Comparison of ENCODE assay signal across 8 cellular contexts in genomic region chr3:107599755-107600122, GRCh38.
DNase-seq lines count a peak whose midpoint lies in the region; ATAC-seq and TF ChIP-seq lines count a peak whose summit lies in the region.

No MANE protein-coding gene starts in this region.

- no peaks in the 10 kb centered on the region for H3K9me3 Mint-ChIP-seq in central memory CD8-positive, alpha-beta T cell
- peaks cover 0 to 2% (median 0%) of the 10 kb centered on the region in 7 donors for H3K9me3 Mint-ChIP-seq in naive B cell

- H3K27ac Mint-ChIP-seq in central memory CD8-positive, alpha-beta T cell (ENCODE audit: low read depth), result peak overlapping the region; percentile 78
- H3K27ac Mint-ChIP-seq in naive B cell, result peak overlapping the region; percentile 7 to 92 (median 69)

- H3K4me3 Mint-ChIP-seq in central memory CD8-positive, alpha-beta T cell, result peak overlapping the region; percentile 73
- peak overlapping the region; percentile 63 to 91 (median 81) for H3K4me3 Mint-ChIP-seq in naive B cell

- peak; percentile 5 for ATAC-seq in HG03521 (IDR thresholded peaks at IDR 0.05; ENCODE audit: unreplicated experiment)
- no peak for ATAC-seq in central memory CD8-positive, alpha-beta T cell (replicated peaks; ENCODE audit: extremely low read depth, poor library complexity, severe bottlenecking)
- ATAC-seq in naive B cell (ENCODE audit: low read depth in 2 of 2), result no peak
- ATAC-seq in HG02623 (IDR thresholded peaks at IDR 0.05; ENCODE audit: unreplicated experiment), result no peak

- peak overlapping the region; percentile 43 for H3K4me3 ChIP-seq in AG09309 (ENCODE audit: control insufficient read depth, low read depth, low read length)

- TF ChIP-seq CTCF in AG09309 (IDR thresholded peaks at IDR 0.05; ENCODE audit: control insufficient read depth, insufficient read depth, low read depth, low read length, missing control alignments), result no peak

- DNase-seq in AG09309 (ENCODE audit: low read depth) (no peak), naive B cell (no peak), DMS153 treated with DMSO at 0.1 percent for 48 hours (lab: John Stamatoyannopoulos, UW; ENCODE audit: unreplicated experiment) (no peak), HUDEP-2 (lab: John Stamatoyannopoulos, UW; ENCODE audit: unreplicated experiment in 76 of 76) (no peak), putamen (ENCODE audit: low spot score) (no peak)
- no peak for DNase-seq in central memory CD8-positive, alpha-beta T cell (ENCODE audit: low spot score in 2 of 2)

- H3K4me1 Mint-ChIP-seq in central memory CD8-positive, alpha-beta T cell, result peaks cover 75% of the 10 kb centered on the region
- H3K4me1 Mint-ChIP-seq in naive B cell, result peaks cover 51 to 62% (median 59%) of the 10 kb centered on the region in 3 donors

- H3K27me3 Mint-ChIP-seq in central memory CD8-positive, alpha-beta T cell, result no peaks in the 10 kb centered on the region
- no peaks in the 10 kb centered on the region for H3K27me3 Mint-ChIP-seq in naive B cell

- peaks cover 3% of the 10 kb centered on the region for H3K36me3 Mint-ChIP-seq in central memory CD8-positive, alpha-beta T cell (ENCODE audit: insufficient read depth)
- H3K36me3 Mint-ChIP-seq in naive B cell, result peaks cover 6 to 7% of the 10 kb centered on the region in 2 donors
